1 cellular context compared by ENCODE assay signal in genomic region chr1:230140221-230141001, GRCh38.
TF ChIP-seq lines count a peak whose summit lies in the region.

No MANE protein-coding gene starts in this region.

TF ChIP-seq in K562, 482 proteins besides CTCF, POLR2A, EP300 and RAD21 (continued from another document):
- peak; percentile 48; the same call in 1 of the 2 replicates for TF ChIP-seq VEZF1 (CRISPR knock-in tag; IDR thresholded peaks at IDR 0.05)
- TF ChIP-seq SRSF3 (IDR thresholded peaks at IDR 0.05; ENCODE audit: insufficient read depth, low read length) = no peak
- no peak for TF ChIP-seq RFX5 (IDR thresholded peaks at IDR 0.05; ENCODE audit: low read depth, low read length)
- TF ChIP-seq ATF1 (CRISPR knock-in tag; IDR thresholded peaks at IDR 0.05) = no peak
- peak; percentile 80 for TF ChIP-seq ATF1 (tag; IDR thresholded peaks at IDR 0.05)
- TF ChIP-seq DACH1 (IDR thresholded peaks at IDR 0.05; ENCODE audit: partially characterized antibody) = peak; percentile 59
- TF ChIP-seq HDAC2 (IDR thresholded peaks at IDR 0.05) = no peak
- peak; percentile 27; the same call in 1 of the 2 replicates for TF ChIP-seq GABPA (tag; conservative IDR thresholded peaks at IDR 0.05; ENCODE audit: low read depth)
- TF ChIP-seq ELF1 (tag; IDR thresholded peaks at IDR 0.05) = peak; percentile 63; the same call in 1 of the 2 replicates
- peak; percentile 47 to 61; a peak in 1 of 4 replicates for TF ChIP-seq ETV6 (IDR thresholded peaks at IDR 0.05; ENCODE audit: borderline replicate concordance in 1 of 2, low read depth in 2 of 2, low read length in 1 of 2)
- TF ChIP-seq ETV6 (CRISPR knock-in tag; IDR thresholded peaks at IDR 0.05; ENCODE audit: borderline replicate concordance) = no peak
- TF ChIP-seq CREB1 (IDR thresholded peaks at IDR 0.05) = 0 out of 2 replicates have a peak, but pooled peaks have one; percentile 54
- TF ChIP-seq CREB1 (CRISPR knock-in tag; IDR thresholded peaks at IDR 0.05) = 0 out of 2 replicates have a peak, but pooled peaks have one; percentile 52
- peak; percentile 42 for TF ChIP-seq SAP30 (IDR thresholded peaks at IDR 0.05; ENCODE audit: borderline replicate concordance, insufficient read depth, low read depth, low read length, poor library complexity, severe bottlenecking)
- TF ChIP-seq BRD4 (IDR thresholded peaks at IDR 0.05) = 0 out of 2 replicates have a peak, but pooled peaks have one; percentile 38
- peak; percentile 95 for TF ChIP-seq ZNF263 (CRISPR knock-in tag; IDR thresholded peaks at IDR 0.05; ENCODE audit: borderline replicate concordance)
- peak; percentile 51; the same call in 1 of the 2 replicates for TF ChIP-seq GATAD2A (IDR thresholded peaks at IDR 0.05)
- peak; percentile 90 for TF ChIP-seq CREM (IDR thresholded peaks at IDR 0.05; ENCODE audit: low read depth)
- TF ChIP-seq ZNF407 (IDR thresholded peaks at IDR 0.05; ENCODE audit: low read depth) = no peak
- TF ChIP-seq RCOR1 (IDR thresholded peaks at IDR 0.05; ENCODE audit: borderline replicate concordance in 1 of 2, low read depth in 2 of 2, low read length in 2 of 2) = 0 out of 4 replicates have a peak, but pooled peaks of 1 of the 2 experiments have one; percentile 22
- TF ChIP-seq RBBP5 (IDR thresholded peaks at IDR 0.05; ENCODE audit: borderline replicate concordance, insufficient read depth, low read length, poor library complexity, severe bottlenecking) = peak; percentile 44
- TF ChIP-seq PKNOX1 (IDR thresholded peaks at IDR 0.05) = peak; percentile 63
- peak; percentile 63; the same call in 1 of the 2 replicates for TF ChIP-seq RFX1 (IDR thresholded peaks at IDR 0.05)
- TF ChIP-seq SIN3B (IDR thresholded peaks at IDR 0.05; ENCODE audit: low read depth) = no peak
- 0 out of 2 replicates have a peak, but pooled peaks have one; percentile 12 for TF ChIP-seq L3MBTL2 (IDR thresholded peaks at IDR 0.05)
- TF ChIP-seq SMARCE1 (IDR thresholded peaks at IDR 0.05) = no peak
- peak; percentile 27; the same call in 1 of the 2 replicates for TF ChIP-seq ZNF583 (CRISPR knock-in tag; IDR thresholded peaks at IDR 0.05)
- no peak for TF ChIP-seq ZNF780A (CRISPR knock-in tag; IDR thresholded peaks at IDR 0.05)
- TF ChIP-seq HSF4 (CRISPR knock-in tag; IDR thresholded peaks at IDR 0.05; ENCODE audit: borderline replicate concordance) = no peak
- peak; percentile 46 for TF ChIP-seq CBFA2T3 (IDR thresholded peaks at IDR 0.05)
- TF ChIP-seq MEF2D (tag; conservative IDR thresholded peaks at IDR 0.05; ENCODE audit: low read depth) = no peak
